Comparison of ENCODE assay signal across 14 cellular contexts in the genomic region with DNA sequence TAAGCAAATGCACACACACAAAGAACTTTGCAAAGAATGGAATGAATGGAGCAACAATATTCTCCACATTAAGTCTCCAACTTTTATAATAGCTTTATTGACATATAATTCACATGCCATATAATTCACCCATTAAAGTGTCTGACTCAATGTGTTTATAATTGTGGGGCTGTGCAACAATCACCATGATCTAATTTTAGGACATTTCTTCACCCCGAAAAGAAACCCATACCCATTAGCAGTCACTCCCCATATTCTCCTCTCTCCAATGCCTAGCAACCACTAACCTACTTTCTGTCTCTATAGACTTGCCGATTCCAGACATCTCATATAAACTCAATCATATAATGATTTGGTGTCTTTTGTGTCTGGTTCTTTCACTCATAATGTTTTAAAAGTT. TPM values are rescaled to one million over a fixed set of nuclear protein-coding genes. Genes with fewer than 3 reads are reported as not detected.
A peak's percentile ranks its signal among the peaks of the same experiment; 100 is the strongest.
DNase-seq lines count a peak whose midpoint lies in the region; ATAC-seq and TF ChIP-seq lines count a peak whose summit lies in the region.
"Had no signal": no experiment of that assay in that cellular context is flagged by ENCODE, and none has a peak within 500 bp of the region (broad histone marks: within the 10 kb centered on the region; RNA-seq: fewer than 3 reads in every experiment).

No MANE protein-coding gene starts in this region.

- H4K20me1 ChIP-seq in osteoblast (ENCODE audit: insufficient read depth, low read length) = peaks cover 77% of the 10 kb centered on the region

- no peaks in the 10 kb centered on the region for H3K27me3 Mint-ChIP-seq in stimulated activated naive CD8-positive, alpha-beta T cell treated with anti-CD3 and anti-CD28 coated beads, Interleukin-15, Interleukin-2, amounts not matched to agents 100 ng/mL and 50 ng/mL, for 24 hours
- H3K27me3 Mint-ChIP-seq in stimulated activated naive CD8-positive, alpha-beta T cell treated with anti-CD3 and anti-CD28 coated beads, Interleukin-15, amount 100 ng/mL, for 72 hours = no peaks in the 10 kb centered on the region
- no peaks in the 10 kb centered on the region for H3K27me3 Mint-ChIP-seq in T-helper 17 cell
- H3K27me3 Mint-ChIP-seq: CD4-positive, alpha-beta T cell had no signal

- no peaks in the 10 kb centered on the region for H3K9me3 Mint-ChIP-seq in stimulated activated naive CD8-positive, alpha-beta T cell treated with anti-CD3 and anti-CD28 coated beads, Interleukin-15, Interleukin-2, amounts not matched to agents 100 ng/mL and 50 ng/mL, for 24 hours
- H3K9me3 Mint-ChIP-seq in stimulated activated naive CD8-positive, alpha-beta T cell treated with anti-CD3 and anti-CD28 coated beads, Interleukin-15, amount 100 ng/mL, for 72 hours = no peaks in the 10 kb centered on the region
- H3K9me3 Mint-ChIP-seq: CD4-positive, alpha-beta T cell had no signal

- H3K79me2 ChIP-seq in osteoblast (ENCODE audit: insufficient read depth, low read length) = peaks cover 100% of the 10 kb centered on the region

- H3K4me3 Mint-ChIP-seq in stimulated activated naive CD8-positive, alpha-beta T cell treated with anti-CD3 and anti-CD28 coated beads, Interleukin-15, Interleukin-2, amounts not matched to agents 100 ng/mL and 50 ng/mL, for 24 hours = no peak overlapping the region
- H3K4me3 Mint-ChIP-seq in stimulated activated naive CD8-positive, alpha-beta T cell treated with anti-CD3 and anti-CD28 coated beads, Interleukin-15, amount 100 ng/mL, for 72 hours = no peak overlapping the region
- no peak overlapping the region for H3K4me3 Mint-ChIP-seq in T-helper 17 cell
- H3K4me3 Mint-ChIP-seq: CD4-positive, alpha-beta T cell had no signal

- H3K36me3 ChIP-seq in osteoblast (ENCODE audit: insufficient read depth, low read length) = peaks cover 6% of the 10 kb centered on the region
- H3K36me3 ChIP-seq: HAP-1 had no signal

- H3K4me3 ChIP-seq in osteoblast (ENCODE audit: insufficient read depth, low read length) = no peak overlapping the region
- H3K4me3 ChIP-seq: HAP-1 had no signal

- H3K9me3 ChIP-seq in T-helper 17 cell (ENCODE audit: control insufficient read depth, low read length, poor library complexity, severe bottlenecking) (no peaks in the 10 kb centered on the region), osteoblast (ENCODE audit: low read depth, low read length) (no peaks in the 10 kb centered on the region)
- H3K9me3 ChIP-seq: HAP-1 had no signal

- peaks cover 15% of the 10 kb centered on the region for H3K36me3 Mint-ChIP-seq in stimulated activated naive CD8-positive, alpha-beta T cell treated with anti-CD3 and anti-CD28 coated beads, Interleukin-15, Interleukin-2, amounts not matched to agents 100 ng/mL and 50 ng/mL, for 24 hours (ENCODE audit: low read depth)
- peaks cover 2% of the 10 kb centered on the region for H3K36me3 Mint-ChIP-seq in T-helper 17 cell (ENCODE audit: low read depth)

- H3K4me2 ChIP-seq in osteoblast (ENCODE audit: insufficient read depth, low read length) = no peak overlapping the region

- no peak for ATAC-seq in stimulated activated naive CD8-positive, alpha-beta T cell treated with anti-CD3 and anti-CD28 coated beads, Interleukin-15, amount 100 ng/mL, for 72 hours
- ATAC-seq in T-helper 17 cell (no peak), GM21526 (IDR thresholded peaks at IDR 0.05; ENCODE audit: low FRiP score, unreplicated experiment) (no peak), HG03571 (IDR thresholded peaks at IDR 0.05; ENCODE audit: unreplicated experiment) (no peak)

- no peak overlapping the region for H3K27ac ChIP-seq in osteoblast (ENCODE audit: low read depth, low read length)

- peaks cover 15% of the 10 kb centered on the region for H3K4me1 ChIP-seq in osteoblast (ENCODE audit: insufficient read depth, low read length)

- no peak for TF ChIP-seq CTCF in osteoblast (IDR thresholded peaks at IDR 0.05; ENCODE audit: extremely low read depth, low read depth, low read length)

- no peaks in the 10 kb centered on the region for H3K27me3 ChIP-seq in osteoblast (ENCODE audit: insufficient read depth, low read length)

- peaks cover 91% of the 10 kb centered on the region for H3K4me1 Mint-ChIP-seq in stimulated activated naive CD8-positive, alpha-beta T cell treated with anti-CD3 and anti-CD28 coated beads, Interleukin-15, Interleukin-2, amounts not matched to agents 100 ng/mL and 50 ng/mL, for 24 hours (ENCODE audit: low read depth)
- H3K4me1 Mint-ChIP-seq in stimulated activated naive CD8-positive, alpha-beta T cell treated with anti-CD3 and anti-CD28 coated beads, Interleukin-15, amount 100 ng/mL, for 72 hours = peaks cover 90% of the 10 kb centered on the region
- peaks cover 56% of the 10 kb centered on the region for H3K4me1 Mint-ChIP-seq in T-helper 17 cell

- H3K27ac Mint-ChIP-seq in stimulated activated naive CD8-positive, alpha-beta T cell treated with anti-CD3 and anti-CD28 coated beads, Interleukin-15, Interleukin-2, amounts not matched to agents 100 ng/mL and 50 ng/mL, for 24 hours = peak overlapping the region; percentile 60
- no peak overlapping the region for H3K27ac Mint-ChIP-seq in stimulated activated naive CD8-positive, alpha-beta T cell treated with anti-CD3 and anti-CD28 coated beads, Interleukin-15, amount 100 ng/mL, for 72 hours
- peak overlapping the region; percentile 51 for H3K27ac Mint-ChIP-seq in T-helper 17 cell
- H3K27ac Mint-ChIP-seq: CD4-positive, alpha-beta T cell had no signal

- H2AFZ ChIP-seq in osteoblast (ENCODE audit: low read length) = no peak overlapping the region

- no peak for DNase-seq in stimulated activated naive CD8-positive, alpha-beta T cell treated with anti-CD3 and anti-CD28 coated beads, Interleukin-15, amount 100 ng/mL, for 72 hours
- no peak for DNase-seq in T-helper 17 cell
- DNase-seq in osteoblast (ENCODE audit: insufficient read length, low spot score, missing footprints) = peak; percentile 27
- DNase-seq in putamen (ENCODE audit: low spot score) = no peak
- no peak for DNase-seq in activated CD4-positive, alpha-beta T cell treated with anti-CD3 and anti-CD28 coated beads for 48 hours
- DNase-seq: ACHN; C1 segment of cervical spinal cord; CD4-positive, alpha-beta T cell; DMS79 treated with DMSO at 0.1 percent for 48 hours; EL had no signal

RNA-seq across cellular contexts. Expression of gene VGLL4, which starts 22.6 kb away (rescaled TPM):
- 10 to 100 TPM; 18.7 to 20.2 TPM for total RNA-seq in T-helper 17 cell
- 58.0 and 68.8 TPM in 2 replicates for total RNA-seq in osteoblast

Comparison
In these comparisons a context has a peak if more than half of its experiments do, and no peak if none do; other contexts are left out.
1. H3K27ac Mint-ChIP-seq: peak in stimulated activated naive CD8-positive, alpha-beta T cell treated with anti-CD3 and anti-CD28 coated beads, Interleukin-15, Interleukin-2, amounts not matched to agents 100 ng/mL and 50 ng/mL, for 24 hours (single experiment) and T-helper 17 cell (single experiment); none in stimulated activated naive CD8-positive, alpha-beta T cell treated with anti-CD3 and anti-CD28 coated beads, Interleukin-15, amount 100 ng/mL, for 72 hours (0 of 2).